8 cellular contexts compared by ENCODE assay signal in the genomic region with DNA sequence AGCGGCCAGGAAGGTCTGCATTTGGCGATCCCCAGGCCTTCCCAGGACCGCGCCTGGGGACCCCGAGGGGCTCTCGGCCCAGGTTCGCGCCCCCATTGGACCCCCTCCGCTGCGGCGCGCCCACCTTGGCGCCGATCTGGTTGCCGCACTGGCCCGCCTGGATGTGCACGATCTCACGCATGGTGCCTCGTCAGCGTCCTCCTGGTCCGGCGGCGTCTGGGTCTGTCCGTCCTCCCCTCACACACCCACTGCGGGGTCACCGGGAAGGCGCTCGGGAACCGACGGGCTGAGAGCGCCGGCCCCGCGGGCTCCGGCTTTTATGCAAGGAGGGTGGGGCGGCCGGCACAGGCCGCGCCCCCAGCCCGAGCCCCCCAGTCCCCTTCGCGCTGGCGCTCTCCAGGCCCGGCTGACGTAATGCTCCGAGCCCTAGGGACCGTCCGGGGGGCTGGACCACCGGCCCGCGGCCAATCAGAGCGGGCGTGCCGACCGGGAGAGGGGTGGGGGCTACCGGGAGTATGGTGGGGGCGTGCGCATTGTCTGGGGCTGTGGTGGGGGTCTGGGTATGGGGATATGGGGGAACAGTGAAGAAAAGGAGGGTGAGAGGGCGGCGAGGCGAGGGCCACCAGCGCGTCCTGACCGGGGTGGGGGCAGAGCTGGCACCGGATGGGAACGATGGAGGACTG. TPM values are rescaled to one million over a fixed set of nuclear protein-coding genes. Genes with fewer than 3 reads are reported as not detected.
DNase-seq lines count a peak whose midpoint lies in the region; ATAC-seq and TF ChIP-seq lines count a peak whose summit lies in the region.

A gene (minus strand): TSS at position 291 of the 683 bp plus-strand sequence. CDS start 110 bp downstream, at position 181.

- TF ChIP-seq CTCF in RWPE2 (IDR thresholded peaks at IDR 0.05; ENCODE audit: poor library complexity, severe bottlenecking): no peak

- peaks cover 32 to 74% (median 52%) of the 10 kb centered on the region in 5 donors for H3K27me3 Mint-ChIP-seq in naive thymus-derived CD8-positive, alpha-beta T cell

- H3K4me1 Mint-ChIP-seq in naive thymus-derived CD8-positive, alpha-beta T cell: peaks cover 22 to 58% (median 47%) of the 10 kb centered on the region in 4 donors

- no peaks in the 10 kb centered on the region for H3K36me3 ChIP-seq in RWPE2 (ENCODE audit: low read depth)

- H3K4me3 ChIP-seq in RWPE2 (ENCODE audit: severe bottlenecking): peak within 1 kb of the TSS; percentile 26

- H3K9me3 ChIP-seq in RWPE2 (ENCODE audit: severe bottlenecking): no peaks in the 10 kb centered on the region

- TF ChIP-seq RAD21 in Ishikawa (IDR thresholded peaks at IDR 0.05; ENCODE audit: low read depth): no peak

- peak; percentile 28; the same call in 1 of the 3 replicates for ATAC-seq in RWPE2 (ENCODE audit: low read depth)
- peak; percentile 28 for ATAC-seq in esophagus mucosa
- ATAC-seq in naive thymus-derived CD8-positive, alpha-beta T cell: peak in 1 of 2 donors; percentile 15

- H3K27me3 ChIP-seq in RWPE2 (ENCODE audit: insufficient read depth, poor library complexity, severe bottlenecking): peaks cover 48% of the 10 kb centered on the region

- peak within 1 kb of the TSS; percentile 61 to 96 (median 76) for H3K4me3 Mint-ChIP-seq in naive thymus-derived CD8-positive, alpha-beta T cell

- H3K27ac ChIP-seq in RWPE2 (ENCODE audit: poor library complexity, severe bottlenecking): no peak within 1 kb of the TSS

- H3K4me1 ChIP-seq in RWPE2 (ENCODE audit: insufficient read depth, poor library complexity, severe bottlenecking): no peaks in the 10 kb centered on the region

- H3K36me3 Mint-ChIP-seq in naive thymus-derived CD8-positive, alpha-beta T cell: peaks cover 0 to 3% (median 0%) of the 10 kb centered on the region in 3 donors

- POLR2A ChIA-PET in naive thymus-derived CD8-positive, alpha-beta T cell (lab: Charles Lee): no interaction called here

- H3K9me3 Mint-ChIP-seq in naive thymus-derived CD8-positive, alpha-beta T cell: peaks cover 0 to 4% (median 0%) of the 10 kb centered on the region in 9 donors

- TF ChIP-seq EP300 in Ishikawa (IDR thresholded peaks at IDR 0.05; ENCODE audit: borderline replicate concordance): no peak

- DNase-seq in DMS 273 (lab: John Stamatoyannopoulos, UW; ENCODE audit: unreplicated experiment) (peak; percentile 91), RWPE2 (ENCODE audit: low spot score) (no peak), cerebellar nuclear complex (lab: John Stamatoyannopoulos, UW) (no peak), AG08396 (ENCODE audit: low spot score) (no peak)
- no peak for DNase-seq in naive thymus-derived CD8-positive, alpha-beta T cell
- DNase-seq in activated CD8-positive, alpha-beta memory T cell treated with anti-CD3 and anti-CD28 coated beads, Interleukin-2, amount 50 U/mL, for 4 hours: no peak

- H3K27ac Mint-ChIP-seq in naive thymus-derived CD8-positive, alpha-beta T cell: peak within 1 kb of the TSS in 4 of 10 donors; percentile 29 to 85 (median 54)

TF ChIP-seq in Ishikawa, 13 proteins besides CTCF, POLR2A, EP300 and RAD21:
- TF ChIP-seq ZBTB7A (IDR thresholded peaks at IDR 0.05; ENCODE audit: low read depth) (peak; percentile 91; the same call in 1 of the 2 replicates), YY1 (IDR thresholded peaks at IDR 0.05; ENCODE audit: low read depth) (no peak)

RNA-seq across cellular contexts. Expression of the gene that starts here (rescaled TPM):
- 3.0 TPM for total RNA-seq in esophagus mucosa
- not detected for total RNA-seq in naive thymus-derived CD8-positive, alpha-beta T cell
- under 1 TPM in 2 of 3 donors, not detected in 1; 0.08 to 0.20 TPM for polyA plus RNA-seq in naive thymus-derived CD8-positive, alpha-beta T cell
